ENCODE assay signal across 8 cellular contexts in the genomic region with DNA sequence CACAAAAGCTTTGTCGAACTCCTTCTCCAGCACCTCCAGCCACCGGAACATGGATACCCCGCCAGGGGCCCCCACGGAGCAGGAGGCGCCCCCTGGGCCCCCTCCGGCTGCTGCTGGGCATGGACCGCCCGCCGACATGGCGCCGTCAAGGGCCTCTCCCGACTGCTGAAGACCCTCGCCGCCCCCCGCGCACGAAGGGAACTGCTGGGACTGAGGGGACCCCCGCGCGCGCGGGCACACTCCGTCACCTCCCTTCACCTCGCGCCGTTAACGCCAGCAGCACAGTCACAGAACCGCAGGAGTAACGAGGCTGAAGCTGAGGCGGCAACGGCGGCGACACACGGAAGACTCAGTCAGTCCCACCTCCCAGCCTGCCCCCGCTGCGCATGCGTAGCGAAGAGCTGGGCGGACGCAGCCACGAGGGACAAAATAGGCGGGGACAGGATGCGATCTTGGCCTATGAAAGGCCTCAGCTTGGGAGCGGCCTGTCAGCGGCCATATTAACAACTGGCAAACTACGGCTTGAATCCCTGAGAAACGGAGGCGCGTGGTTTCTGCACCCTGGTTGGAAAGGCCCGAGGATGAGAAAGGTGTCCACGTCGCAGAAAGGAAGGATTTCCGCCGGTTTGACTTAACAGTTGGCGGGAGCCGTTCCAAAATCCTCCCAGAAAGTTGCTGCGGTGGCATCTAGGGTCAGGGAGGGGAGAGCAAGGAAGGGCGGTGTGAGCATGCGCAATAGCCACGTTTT. TPM values are rescaled to one million over a fixed set of nuclear protein-coding genes. Genes with fewer than 3 reads are reported as not detected.
DNase-seq lines count a peak whose midpoint lies in the region; ATAC-seq, FAIRE-seq and TF ChIP-seq lines count a peak whose summit lies in the region.

A gene (minus strand): TSS at position 361 of the 748 bp plus-strand sequence. CDS start 223 bp downstream, at position 138.

- H3K27me3 Mint-ChIP-seq in T-helper 17 cell = peaks cover 12% of the 10 kb centered on the region

- peak in 1 of 2 donors; percentile 31 for TF ChIP-seq CTCF in right atrium auricular region (IDR thresholded peaks at IDR 0.05)
- TF ChIP-seq CTCF in psoas muscle (IDR thresholded peaks at IDR 0.05) = no peak

- no peaks in the 10 kb centered on the region for H3K36me3 Mint-ChIP-seq in T-helper 17 cell (ENCODE audit: low read depth)

- H3K27ac ChIP-seq in right atrium auricular region = peak within 1 kb of the TSS; percentile 90 to 93
- peak within 1 kb of the TSS; percentile 96 for H3K27ac ChIP-seq in psoas muscle

- DNase-seq in NCI-H1694 treated with DMSO at 0.1 percent for 48 hours (lab: John Stamatoyannopoulos, UW) = peak; percentile 91
- DNase-seq in T-helper 17 cell = peak; percentile 90 to 94 (median 91)
- DNase-seq in anterior cingulate cortex (lab: John Stamatoyannopoulos, UW) = peak; percentile 78 to 99 (median 95)
- peak; percentile 97 for DNase-seq in right atrium auricular region (ENCODE audit: low spot score)
- DNase-seq in psoas muscle = peak; percentile 95 to 98
- peak; percentile 93 for DNase-seq in urothelium cell line (ENCODE audit: low spot score)

- peak within 1 kb of the TSS; percentile 99 for H3K4me3 Mint-ChIP-seq in T-helper 17 cell

- H3K9me3 ChIP-seq in T-helper 17 cell (ENCODE audit: control insufficient read depth, low read length, poor library complexity, severe bottlenecking) (no peaks in the 10 kb centered on the region), right atrium auricular region (no peaks in the 10 kb centered on the region), psoas muscle (no peaks in the 10 kb centered on the region)

- H3K4me3 ChIP-seq in right atrium auricular region (peak within 1 kb of the TSS; percentile 81 to 82), psoas muscle (peak within 1 kb of the TSS; percentile 89)

- WGBS in psoas muscle, 3 donors = 0 to 1% (median 0%) methylated on average over 56 to 60 of the region's 60 CpGs

- H3K27ac Mint-ChIP-seq in T-helper 17 cell = peak within 1 kb of the TSS; percentile 99

- intact Hi-C loops in psoas muscle (cut with DNase I) = loop anchor here in 1 of 2 donors (5.0 to 10.0 kb wide), 3 partner anchors 45 to 638 kb away; a partner anchor contains a TSS

- no peaks in the 10 kb centered on the region for H3K27me3 ChIP-seq in right atrium auricular region
- no peaks in the 10 kb centered on the region for H3K27me3 ChIP-seq in psoas muscle (ENCODE audit: insufficient read depth in 3 of 3, low read length in 2 of 3)

- H3K4me1 ChIP-seq in right atrium auricular region = peaks cover 0 to 29% of the 10 kb centered on the region in 2 donors
- peaks cover 28% of the 10 kb centered on the region for H3K4me1 ChIP-seq in psoas muscle

- ATAC-seq in HG02885 (IDR thresholded peaks at IDR 0.05; ENCODE audit: poor library complexity, unreplicated experiment) (peak; percentile 88), T-helper 17 cell (peak; percentile 96), psoas muscle (peak; percentile 99)

- H3K4me1 Mint-ChIP-seq in T-helper 17 cell = peaks cover 28% of the 10 kb centered on the region

- no peak for FAIRE-seq in urothelium cell line (lab: Jason Lieb, UNC)

- TF ChIP-seq POLR2A in GM15510 (IDR thresholded peaks at IDR 0.05; ENCODE audit: borderline replicate concordance, extremely low read depth, insufficient read length) = peak; percentile 82

- no peaks in the 10 kb centered on the region for H3K36me3 ChIP-seq in right atrium auricular region
- peaks cover 0 to 6% of the 10 kb centered on the region in 2 donors for H3K36me3 ChIP-seq in psoas muscle (ENCODE audit: insufficient read depth in 1 of 2, low read depth in 1 of 2)

RNA-seq across cellular contexts. Expression of the gene that starts here (rescaled TPM):
- 10 to 100 TPM; 16.8 to 17.4 TPM for total RNA-seq in T-helper 17 cell
- total RNA-seq in right atrium auricular region = 10 to 100 TPM; 20.8 to 24.7 TPM
- total RNA-seq in psoas muscle = 10 to 100 TPM; 11.5 to 18.2 (median 15.6) TPM
- polyA plus RNA-seq in psoas muscle = 10 to 100 TPM in 1 of 3 donors, 1 to 10 TPM in 2; 8.7 to 16.0 (median 9.6) TPM

Comparison
In these comparisons a context has a peak if more than half of its experiments do, and no peak if none do; other contexts are left out.
1. Peak in every context shown above with its lines: DNase-seq, ATAC-seq, H3K4me3 ChIP-seq and H3K27ac ChIP-seq.